Comparison of ENCODE assay signal across 1 cellular context in the genomic region with DNA sequence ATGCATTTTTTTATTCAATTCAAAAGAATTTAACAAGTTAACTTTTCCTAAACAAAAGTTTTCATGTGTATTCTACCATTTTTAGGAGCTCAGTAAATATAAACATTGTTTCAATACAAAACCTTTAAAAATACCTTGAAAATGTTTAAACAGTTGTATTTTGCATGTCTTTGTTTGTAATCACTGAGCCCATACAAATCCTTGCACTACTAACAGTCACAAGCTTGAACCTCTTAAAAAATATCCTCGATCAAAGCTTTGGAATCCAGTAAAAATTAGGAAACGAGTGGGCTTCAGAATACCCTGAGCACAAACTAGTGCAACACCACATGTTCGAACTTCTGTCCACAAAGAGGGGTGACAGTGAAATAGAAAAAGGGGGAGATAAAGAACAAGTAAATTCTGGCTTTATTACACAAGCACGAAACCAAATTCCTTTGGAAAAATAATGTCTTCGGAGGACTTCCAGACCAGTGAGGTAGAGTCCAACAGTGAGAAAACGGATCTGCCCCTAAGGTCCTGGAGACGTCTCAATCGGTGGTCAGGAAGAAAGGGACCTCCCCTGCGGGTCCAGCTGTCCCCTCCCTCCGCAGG.
TF ChIP-seq lines count a peak whose summit lies in the region.

No MANE protein-coding gene starts in this region.

TF ChIP-seq in H1, 55 proteins besides CTCF, POLR2A, EP300 and RAD21:
- no peak for TF ChIP-seq SIX5 (IDR thresholded peaks at IDR 0.05; ENCODE audit: low read depth, low read length)
- TF ChIP-seq HDAC6 (IDR thresholded peaks at IDR 0.05; ENCODE audit: low read depth, low read length) = no peak
- no peak for TF ChIP-seq CREB1 (IDR thresholded peaks at IDR 0.05)
- no peak for TF ChIP-seq CEBPB (IDR thresholded peaks at IDR 0.05; ENCODE audit: low read depth, low read length)
- no peak for TF ChIP-seq PHF8 (conservative IDR thresholded peaks at IDR 0.05; ENCODE audit: low read depth, low read length)
- TF ChIP-seq FOSL1 (IDR thresholded peaks at IDR 0.05; ENCODE audit: insufficient read depth, low read depth, low read length) = no peak
- TF ChIP-seq, protein P1, sequence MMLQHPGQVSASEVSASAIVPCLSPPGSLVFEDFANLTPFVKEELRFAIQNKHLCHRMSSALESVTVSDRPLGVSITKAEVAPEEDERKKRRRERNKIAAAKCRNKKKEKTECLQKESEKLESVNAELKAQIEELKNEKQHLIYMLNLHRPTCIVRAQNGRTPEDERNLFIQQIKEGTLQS (IDR thresholded peaks at IDR 0.05; ENCODE audit: insufficient read depth, low read depth, low read length) = no peak
